ENCODE assay signal across 1 cellular context in the genomic region with DNA sequence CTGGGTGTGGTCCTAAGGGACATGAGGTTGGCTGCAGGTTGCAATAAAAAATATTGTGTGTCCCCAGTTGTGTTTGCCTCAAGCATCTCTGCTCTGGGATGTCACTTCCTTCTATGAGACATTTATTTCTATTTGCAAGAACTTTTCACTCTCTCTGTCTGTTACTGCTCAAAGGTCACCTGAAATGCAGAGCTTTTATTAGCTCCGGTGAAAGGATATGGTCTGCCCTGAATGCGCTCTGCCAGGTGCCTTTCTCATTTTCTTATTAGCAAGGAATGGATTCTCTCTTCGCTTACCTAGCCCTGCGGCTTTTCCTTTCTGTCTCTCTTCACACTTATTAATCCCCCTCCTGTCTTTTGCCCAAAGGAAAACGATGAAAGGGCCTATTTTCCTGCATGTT.
TF ChIP-seq lines count a peak whose summit lies in the region.

No MANE protein-coding gene starts in this region.

TF ChIP-seq in GM23338, 12 proteins besides CTCF, POLR2A, EP300 and RAD21 (continued from another document):
- no peak for TF ChIP-seq ZNF462 (CRISPR knock-in tag; IDR thresholded peaks at IDR 0.05)
